Comparison of ENCODE assay signal across 8 cellular contexts in genomic region chr14:49861923-49862673, GRCh38. TPM values are rescaled to one million over a fixed set of nuclear protein-coding genes. Genes with fewer than 3 reads are reported as not detected.
DNase-seq lines count a peak whose midpoint lies in the region; ATAC-seq and TF ChIP-seq lines count a peak whose summit lies in the region.

No MANE protein-coding gene starts in this region.

- TF ChIP-seq CTCF in endothelial cell (IDR thresholded peaks at IDR 0.05; ENCODE audit: unreplicated experiment) = peak; percentile 100
- TF ChIP-seq CTCF in mesothelial cell of epicardium (IDR thresholded peaks at IDR 0.05; ENCODE audit: unreplicated experiment) = peak; percentile 98

- peak; percentile 11 for ATAC-seq in GM19328 (IDR thresholded peaks at IDR 0.05; ENCODE audit: unreplicated experiment)

- H3K4me3 Mint-ChIP-seq in endothelial cell (ENCODE audit: unreplicated experiment) = no peak overlapping the region
- no peak overlapping the region for H3K4me3 Mint-ChIP-seq in mesothelial cell of epicardium

- H3K36me3 Mint-ChIP-seq in endothelial cell (ENCODE audit: low read depth, unreplicated experiment) (no peaks in the 10 kb centered on the region), mesothelial cell of epicardium (no peaks in the 10 kb centered on the region)

- H3K9me3 Mint-ChIP-seq in endothelial cell (ENCODE audit: unreplicated experiment) (no peaks in the 10 kb centered on the region), mesothelial cell of epicardium (no peaks in the 10 kb centered on the region)

- H3K4me1 Mint-ChIP-seq in endothelial cell (ENCODE audit: unreplicated experiment) (peaks cover 9% of the 10 kb centered on the region), mesothelial cell of epicardium (peaks cover 11% of the 10 kb centered on the region)

- no peak overlapping the region for H3K27ac Mint-ChIP-seq in endothelial cell (ENCODE audit: unreplicated experiment)
- H3K27ac Mint-ChIP-seq in mesothelial cell of epicardium = no peak overlapping the region

- H3K27me3 Mint-ChIP-seq in endothelial cell (ENCODE audit: unreplicated experiment) (peaks cover 11% of the 10 kb centered on the region), mesothelial cell of epicardium (ENCODE audit: low read depth) (no peaks in the 10 kb centered on the region)

- DNase-seq in Ammon's horn (ENCODE audit: low spot score) (peak; percentile 86), HS-5 (ENCODE audit: low read depth) (peak; percentile 75), NOMO-1 treated with DMSO at 0.1 percent for 48 hours (lab: John Stamatoyannopoulos, UW; ENCODE audit: unreplicated experiment) (peak; percentile 77), endothelial cell (ENCODE audit: low spot score) (peak; percentile 77), mesothelial cell of epicardium (ENCODE audit: low spot score in 2 of 2, unreplicated experiment in 2 of 2) (peak; percentile 67 to 91)
- peak; percentile 63 to 94 (median 89) for DNase-seq in activated CD8-positive, alpha-beta memory T cell treated with anti-CD3 and anti-CD28 coated beads for 48 hours (ENCODE audit: low read depth in 2 of 3, low spot score in 2 of 3)
- peak; percentile 78 for DNase-seq in stimulated activated CD8-positive, alpha-beta memory T cell treated with anti-CD3 and anti-CD28 coated beads, Interleukin-15, amount 100 ng/mL, for 1 hour (ENCODE audit: low read depth)

RNA-seq across cellular contexts. Expression of gene NEMF, which starts 9.5 kb away (rescaled TPM):
- total RNA-seq in endothelial cell (ENCODE audit: unreplicated experiment) (55.5 TPM), mesothelial cell of epicardium (83.5 to 94.9 TPM (median 91.2 TPM) in 3 replicates)

RNA-seq across cellular contexts. Expression of gene ARF6, which starts 30.8 kb away (rescaled TPM):
- total RNA-seq in endothelial cell (ENCODE audit: unreplicated experiment) = 55.3 TPM
- 33.7 to 36.0 TPM (median 34.0 TPM) in 3 replicates for total RNA-seq in mesothelial cell of epicardium

Comparison
In these comparisons a context has a peak if more than half of its experiments do, and no peak if none do; other contexts are left out.
1. Peak in every context shown above with its lines: DNase-seq and ATAC-seq.